In genomic region chr7:157386979-157387800, GRCh38 we compare ENCODE assay signal across 1 cellular context.
TF ChIP-seq lines count a peak whose summit lies in the region.

No MANE protein-coding gene starts in this region.

TF ChIP-seq in K562, 482 proteins besides CTCF, POLR2A, EP300 and RAD21 (continued from another document):
- TF ChIP-seq MAFG (tag; conservative IDR thresholded peaks at IDR 0.05) (no peak), RB1 (IDR thresholded peaks at IDR 0.05; ENCODE audit: low read depth) (peak; percentile 73; the same call in 1 of the 2 replicates), EP400 (IDR thresholded peaks at IDR 0.05) (peak; percentile 91), NCOA6 (IDR thresholded peaks at IDR 0.05) (no peak), LARP7 (IDR thresholded peaks at IDR 0.05) (no peak), ERF (CRISPR knock-in tag; IDR thresholded peaks at IDR 0.05) (no peak), KDM1A (IDR thresholded peaks at IDR 0.05) (no peak), MITF (IDR thresholded peaks at IDR 0.05) (peak; percentile 81; the same call in 1 of the 2 replicates), FOXJ2 (tag; IDR thresholded peaks at IDR 0.05) (peak; percentile 43; the same call in 1 of the 2 replicates), GABPB2 (CRISPR knock-in tag; conservative IDR thresholded peaks at IDR 0.05) (no peak), JUND (IDR thresholded peaks at IDR 0.05; ENCODE audit: borderline replicate concordance, low read depth, low read length) (peak; percentile 69; the same call in 1 of the 2 replicates), JUND (tag; IDR thresholded peaks at IDR 0.05; ENCODE audit: borderline replicate concordance, low read depth, low read length) (peak; percentile 63; the same call in 1 of the 3 replicates), BRD9 (IDR thresholded peaks at IDR 0.05; ENCODE audit: low read depth, partially characterized antibody) (no peak), FUS (optimal IDR thresholded peaks at IDR 0.05; ENCODE audit: low read depth, low read length) (no peak), SREBF1 (IDR thresholded peaks at IDR 0.05; ENCODE audit: borderline replicate concordance, low read depth, low read length) (no peak), ZBTB7A (IDR thresholded peaks at IDR 0.05; ENCODE audit: borderline replicate concordance, control insufficient read depth, low read depth, low read length) (no peak), PML (IDR thresholded peaks at IDR 0.05; ENCODE audit: low read length) (no peak), BCL6 (CRISPR knock-in tag; IDR thresholded peaks at IDR 0.05) (no peak), CLOCK (CRISPR knock-in tag; IDR thresholded peaks at IDR 0.05; ENCODE audit: borderline replicate concordance) (no peak), SNAPC5 (CRISPR knock-in tag; IDR thresholded peaks at IDR 0.05) (no peak), JUNB (CRISPR knock-in tag; conservative IDR thresholded peaks at IDR 0.05) (no peak), PRMT5 (CRISPR knock-in tag; IDR thresholded peaks at IDR 0.05) (no peak), LCOR (CRISPR knock-in tag; IDR thresholded peaks at IDR 0.05) (peak; percentile 45; the same call in 1 of the 2 replicates), ZNF12 (CRISPR knock-in tag; IDR thresholded peaks at IDR 0.05) (no peak), ZNF121 (CRISPR knock-in tag; conservative IDR thresholded peaks at IDR 0.05) (no peak), PYGO2 (tag; IDR thresholded peaks at IDR 0.05) (no peak), HMGN3 (IDR thresholded peaks at IDR 0.05; ENCODE audit: borderline replicate concordance, extremely low read depth, insufficient read length, low read depth, low read length) (no peak), CBX5 (IDR thresholded peaks at IDR 0.05; ENCODE audit: borderline replicate concordance, low read depth) (no peak), EZH2 (IDR thresholded peaks at IDR 0.05; ENCODE audit: borderline replicate concordance, low read depth, low read length) (no peak), HOXB6 (CRISPR knock-in tag; IDR thresholded peaks at IDR 0.05; ENCODE audit: borderline replicate concordance) (no peak), POU5F1 (IDR thresholded peaks at IDR 0.05; ENCODE audit: borderline replicate concordance, low read depth, low read length, partially characterized antibody) (no peak), MYBL2 (IDR thresholded peaks at IDR 0.05; ENCODE audit: low read depth) (no peak; the same call in 1 of the 2 replicates), MYBL2 (CRISPR knock-in tag; IDR thresholded peaks at IDR 0.05; ENCODE audit: borderline replicate concordance) (no peak), ZBED1 (IDR thresholded peaks at IDR 0.05) (no peak), MAZ (CRISPR knock-in tag; conservative IDR thresholded peaks at IDR 0.05 in 1 of 2, IDR thresholded peaks at IDR 0.05 in 1 of 2) (peak in 1 of 2 experiments; percentile 16; a peak in 1 of 4 replicates), NR2F6 (CRISPR knock-in tag; IDR thresholded peaks at IDR 0.05) (no peak), TCF3 (CRISPR knock-in tag; IDR thresholded peaks at IDR 0.05) (no peak), MECOM (CRISPR knock-in tag; IDR thresholded peaks at IDR 0.05) (no peak), BACH1 (tag; IDR thresholded peaks at IDR 0.05) (no peak), CHD4 (IDR thresholded peaks at IDR 0.05; ENCODE audit: insufficient read depth, insufficient replicate concordance, low read depth, low read length, poor library complexity, severe bottlenecking) (no peak), ZNF354B (CRISPR knock-in tag; IDR thresholded peaks at IDR 0.05) (no peak), ATF4 (CRISPR knock-in tag; IDR thresholded peaks at IDR 0.05) (no peak), ZNF146 (CRISPR knock-in tag; IDR thresholded peaks at IDR 0.05; ENCODE audit: unreplicated experiment) (no peak), EHMT2 (IDR thresholded peaks at IDR 0.05) (no peak)
- TF ChIP-seq, protein P1, sequence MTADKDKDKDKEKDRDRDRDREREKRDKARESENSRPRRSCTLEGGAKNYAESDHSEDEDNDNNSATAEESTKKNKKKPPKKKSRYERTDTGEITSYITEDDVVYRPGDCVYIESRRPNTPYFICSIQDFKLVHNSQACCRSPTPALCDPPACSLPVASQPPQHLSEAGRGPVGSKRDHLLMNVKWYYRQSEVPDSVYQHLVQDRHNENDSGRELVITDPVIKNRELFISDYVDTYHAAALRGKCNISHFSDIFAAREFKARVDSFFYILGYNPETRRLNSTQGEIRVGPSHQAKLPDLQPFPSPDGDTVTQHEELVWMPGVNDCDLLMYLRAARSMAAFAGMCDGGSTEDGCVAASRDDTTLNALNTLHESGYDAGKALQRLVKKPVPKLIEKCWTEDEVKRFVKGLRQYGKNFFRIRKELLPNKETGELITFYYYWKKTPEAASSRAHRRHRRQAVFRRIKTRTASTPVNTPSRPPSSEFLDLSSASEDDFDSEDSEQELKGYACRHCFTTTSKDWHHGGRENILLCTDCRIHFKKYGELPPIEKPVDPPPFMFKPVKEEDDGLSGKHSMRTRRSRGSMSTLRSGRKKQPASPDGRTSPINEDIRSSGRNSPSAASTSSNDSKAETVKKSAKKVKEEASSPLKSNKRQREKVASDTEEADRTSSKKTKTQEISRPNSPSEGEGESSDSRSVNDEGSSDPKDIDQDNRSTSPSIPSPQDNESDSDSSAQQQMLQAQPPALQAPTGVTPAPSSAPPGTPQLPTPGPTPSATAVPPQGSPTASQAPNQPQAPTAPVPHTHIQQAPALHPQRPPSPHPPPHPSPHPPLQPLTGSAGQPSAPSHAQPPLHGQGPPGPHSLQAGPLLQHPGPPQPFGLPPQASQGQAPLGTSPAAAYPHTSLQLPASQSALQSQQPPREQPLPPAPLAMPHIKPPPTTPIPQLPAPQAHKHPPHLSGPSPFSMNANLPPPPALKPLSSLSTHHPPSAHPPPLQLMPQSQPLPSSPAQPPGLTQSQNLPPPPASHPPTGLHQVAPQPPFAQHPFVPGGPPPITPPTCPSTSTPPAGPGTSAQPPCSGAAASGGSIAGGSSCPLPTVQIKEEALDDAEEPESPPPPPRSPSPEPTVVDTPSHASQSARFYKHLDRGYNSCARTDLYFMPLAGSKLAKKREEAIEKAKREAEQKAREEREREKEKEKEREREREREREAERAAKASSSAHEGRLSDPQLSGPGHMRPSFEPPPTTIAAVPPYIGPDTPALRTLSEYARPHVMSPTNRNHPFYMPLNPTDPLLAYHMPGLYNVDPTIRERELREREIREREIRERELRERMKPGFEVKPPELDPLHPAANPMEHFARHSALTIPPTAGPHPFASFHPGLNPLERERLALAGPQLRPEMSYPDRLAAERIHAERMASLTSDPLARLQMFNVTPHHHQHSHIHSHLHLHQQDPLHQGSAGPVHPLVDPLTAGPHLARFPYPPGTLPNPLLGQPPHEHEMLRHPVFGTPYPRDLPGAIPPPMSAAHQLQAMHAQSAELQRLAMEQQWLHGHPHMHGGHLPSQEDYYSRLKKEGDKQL (CRISPR knock-in tag; IDR thresholded peaks at IDR 0.05; ENCODE audit: borderline replicate concordance), result no peak
- TF ChIP-seq, protein P2, sequence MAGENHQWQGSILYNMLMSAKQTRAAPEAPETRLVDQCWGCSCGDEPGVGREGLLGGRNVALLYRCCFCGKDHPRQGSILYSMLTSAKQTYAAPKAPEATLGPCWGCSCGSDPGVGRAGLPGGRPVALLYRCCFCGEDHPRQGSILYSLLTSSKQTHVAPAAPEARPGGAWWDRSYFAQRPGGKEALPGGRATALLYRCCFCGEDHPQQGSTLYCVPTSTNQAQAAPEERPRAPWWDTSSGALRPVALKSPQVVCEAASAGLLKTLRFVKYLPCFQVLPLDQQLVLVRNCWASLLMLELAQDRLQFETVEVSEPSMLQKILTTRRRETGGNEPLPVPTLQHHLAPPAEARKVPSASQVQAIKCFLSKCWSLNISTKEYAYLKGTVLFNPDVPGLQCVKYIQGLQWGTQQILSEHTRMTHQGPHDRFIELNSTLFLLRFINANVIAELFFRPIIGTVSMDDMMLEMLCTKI (IDR thresholded peaks at IDR 0.05; ENCODE audit: partially characterized antibody), result no peak
- TF ChIP-seq, protein P3, sequence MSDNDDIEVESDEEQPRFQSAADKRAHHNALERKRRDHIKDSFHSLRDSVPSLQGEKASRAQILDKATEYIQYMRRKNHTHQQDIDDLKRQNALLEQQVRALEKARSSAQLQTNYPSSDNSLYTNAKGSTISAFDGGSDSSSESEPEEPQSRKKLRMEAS (CRISPR knock-in tag; IDR thresholded peaks at IDR 0.05), result peak; percentile 98
